ENCODE assay signal across 17 cellular contexts in the genomic region with DNA sequence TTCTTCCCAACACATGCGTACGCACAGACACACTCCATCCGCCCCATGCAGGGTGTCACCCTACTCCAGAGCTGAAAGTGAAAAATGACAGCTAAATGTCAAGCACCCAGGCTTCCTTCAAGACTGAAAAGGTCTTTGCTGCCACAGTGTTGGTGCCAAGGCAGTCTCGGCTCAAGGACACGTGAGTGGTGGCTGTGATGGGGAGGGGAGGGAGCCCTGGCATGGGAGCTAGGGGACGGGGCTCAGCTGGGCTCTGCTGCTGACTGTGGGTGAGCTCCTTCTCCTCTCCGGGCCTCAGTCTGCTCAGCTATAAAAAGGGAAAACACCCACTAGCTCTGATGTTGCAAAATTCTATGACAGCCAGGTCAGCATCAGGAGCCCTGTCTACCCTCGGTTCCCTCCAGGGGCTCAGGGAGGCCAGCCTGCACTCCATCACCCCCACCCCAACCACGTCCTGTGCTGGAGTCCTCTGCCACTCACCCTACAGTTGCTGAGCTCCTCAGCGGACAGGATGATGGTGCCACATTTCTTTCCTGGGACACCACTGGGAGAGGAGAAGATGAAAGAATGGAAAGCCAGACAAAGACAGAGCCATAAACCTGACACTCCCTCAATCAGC. TPM values are rescaled to one million over a fixed set of nuclear protein-coding genes. Genes with fewer than 3 reads are reported as not detected.
DNase-seq lines count a peak whose midpoint lies in the region; FAIRE-seq and TF ChIP-seq lines count a peak whose summit lies in the region.
"Had no signal": no experiment of that assay in that cellular context is flagged by ENCODE, and none has a peak within 500 bp of the region (broad histone marks: within the 10 kb centered on the region; RNA-seq: fewer than 3 reads in every experiment).

No MANE protein-coding gene starts in this region.

- no peak overlapping the region for H2AFZ ChIP-seq in neuronal stem cell (ENCODE audit: low read length)

- no peaks in the 10 kb centered on the region for H3K79me1 ChIP-seq in neuronal stem cell (ENCODE audit: low read depth, low read length)

- WGBS in neuronal stem cell (ENCODE audit: extremely low coverage in 2 of 2, insufficient read length in 2 of 2, insufficient replicate concordance in 1 of 2), 2 donors = no CpG with 5 or more reads among the region's 10 CpGs

- H3K14ac ChIP-seq in neuronal stem cell (ENCODE audit: low read length) = no peak overlapping the region

- no peak overlapping the region for H4K8ac ChIP-seq in neuronal stem cell (ENCODE audit: low read depth, low read length)

- H2BK15ac ChIP-seq in neuronal stem cell (ENCODE audit: low read length) = peak overlapping the region; percentile 52

- H4K91ac ChIP-seq in neuronal stem cell (ENCODE audit: low read depth, low read length, poor library complexity) = no peak overlapping the region

- H3K9ac ChIP-seq in kidney (ENCODE audit: low read length in 2 of 2) (no peak overlapping the region), neuronal stem cell (ENCODE audit: low read depth, low read length, poor library complexity) (no peak overlapping the region)
- H3K9ac ChIP-seq: BLaER1 treated with 17β-estradiol and CSF1 and Interleukin-3, amounts not matched to agents 10 nM and 100 nM had no signal

- H2AK5ac ChIP-seq in neuronal stem cell (ENCODE audit: low read depth, low read length) = peak overlapping the region; percentile 11

- TF ChIP-seq CTCF in kidney (IDR thresholded peaks at IDR 0.05; ENCODE audit: borderline replicate concordance, extremely low read depth, insufficient read depth) = no peak

- H3K27ac ChIP-seq in angular gyrus (ENCODE audit: low read depth, low read length) (peak overlapping the region; percentile 44), kidney (ENCODE audit: low read depth in 2 of 2, low read length in 2 of 2) (no peak overlapping the region), neuronal stem cell (replicated peaks; ENCODE audit: low read length) (no peak overlapping the region)
- H3K27ac ChIP-seq: BLaER1 treated with 17β-estradiol and CSF1 and Interleukin-3, amounts not matched to agents 10 nM and 100 nM had no signal

- no peak overlapping the region for H2BK12ac ChIP-seq in neuronal stem cell (ENCODE audit: low read length)

- no peak overlapping the region for H2BK120ac ChIP-seq in neuronal stem cell (ENCODE audit: low read depth, low read length)

- H3K36me3 ChIP-seq in kidney (ENCODE audit: control insufficient read depth in 1 of 2, insufficient read depth in 2 of 2, low read length in 2 of 2) = no peaks in the 10 kb centered on the region
- H3K36me3 ChIP-seq in neuronal stem cell (replicated peaks in 1 of 2; ENCODE audit: control insufficient read depth in 2 of 2, insufficient read depth in 2 of 2, low read length in 2 of 2) = no peaks in the 10 kb centered on the region
- H3K36me3 ChIP-seq: BLaER1 treated with 17β-estradiol and CSF1 and Interleukin-3, amounts not matched to agents 10 nM and 100 nM had no signal

- no peaks in the 10 kb centered on the region for H3K9me3 ChIP-seq in kidney (ENCODE audit: control insufficient read depth in 1 of 2, low read length in 2 of 2)
- no peaks in the 10 kb centered on the region for H3K9me3 ChIP-seq in neuronal stem cell (replicated peaks in 1 of 2; ENCODE audit: control insufficient read depth in 2 of 2, insufficient read depth in 1 of 2, low read depth in 1 of 2, low read length in 2 of 2)
- H3K9me3 ChIP-seq: BLaER1 treated with 17β-estradiol and CSF1 and Interleukin-3, amounts not matched to agents 10 nM and 100 nM had no signal

- H3K4me1 ChIP-seq in kidney (ENCODE audit: control insufficient read depth in 1 of 2, insufficient read depth in 1 of 2, low read depth in 1 of 2, low read length in 2 of 2) (no peaks in the 10 kb centered on the region), neuronal stem cell (ENCODE audit: control insufficient read depth in 2 of 2, insufficient read depth in 1 of 2, low read depth in 1 of 2, low read length in 2 of 2) (peaks cover 18 to 28% of the 10 kb centered on the region in 2 donors)

- no peak for FAIRE-seq in kidney (lab: Jason Lieb, UNC)
- FAIRE-seq: GM12892 had no signal

- H3K23ac ChIP-seq in neuronal stem cell (ENCODE audit: low read depth, low read length, poor library complexity) = no peak overlapping the region

- H3K18ac ChIP-seq in neuronal stem cell (ENCODE audit: low read length) = peak overlapping the region; percentile 33

- H3K4me3 ChIP-seq in kidney (ENCODE audit: low read length in 2 of 2) (no peak overlapping the region), neuronal stem cell (ENCODE audit: low read length in 2 of 2) (no peak overlapping the region)
- H3K4me3 ChIP-seq: BLaER1 treated with 17β-estradiol and CSF1 and Interleukin-3, amounts not matched to agents 10 nM and 100 nM had no signal

- DNase-seq in SIG-M5 treated with dmso at 0.1 percent for 504 hours (lab: John Stamatoyannopoulos, UW; ENCODE audit: unreplicated experiment) (peak; percentile 3), SIG-M5 (lab: John Stamatoyannopoulos, UW) (no peak), kidney (peak; percentile 41), neuronal stem cell (ENCODE audit: low spot score) (no peak), DMS 273 (lab: John Stamatoyannopoulos, UW; ENCODE audit: unreplicated experiment) (no peak), amygdala (lab: John Stamatoyannopoulos, UW) (no peak), hypothalamus (lab: John Stamatoyannopoulos, UW) (no peak)
- DNase-seq: ACHN; CD4-positive, CD25-positive, alpha-beta regulatory T cell; DMS 273 treated with DMSO at 0.1 percent for 48 hours; GOT3; HCEC 1CT; HFFc6 had no signal

- H3K4me2 ChIP-seq in neuronal stem cell (ENCODE audit: insufficient read depth, low read length, poor library complexity, severe bottlenecking) = no peak overlapping the region
- H3K4me2 ChIP-seq: BLaER1 treated with 17β-estradiol and CSF1 and Interleukin-3, amounts not matched to agents 10 nM and 100 nM had no signal

- H2BK5ac ChIP-seq in neuronal stem cell (ENCODE audit: low read length) = no peak overlapping the region

- H3K4ac ChIP-seq in neuronal stem cell (ENCODE audit: low read length) = no peak overlapping the region

- intact Hi-C loops in kidney (cut with DNase I) = no loop called here

- peaks cover 0 to 13% (median 0%) of the 10 kb centered on the region in 3 experiments for H3K27me3 ChIP-seq in neuronal stem cell (ENCODE audit: control insufficient read depth in 3 of 3, insufficient read depth in 3 of 3, low read depth in 1 of 3, low read length in 3 of 3)

RNA-seq across cellular contexts. Expression of gene CPNE5, which starts 47.6 kb away (rescaled TPM):
- 7.1 TPM for total RNA-seq in kidney
- polyA plus RNA-seq in kidney (ENCODE audit: insufficient read depth, low read depth, low replicate concordance) = 3.7 TPM
- 1.1 TPM for polyA plus RNA-seq in neuronal stem cell (2013, experiment 1 of 2)
- 1.3 TPM for polyA plus RNA-seq in neuronal stem cell (2013, experiment 2 of 2)
- total RNA-seq: A172 had no signal

Comparison
In these comparisons a context has a peak if more than half of its experiments do, and no peak if none do; other contexts are left out.
1. DNase-seq: peak in SIG-M5 treated with dmso at 0.1 percent for 504 hours (single experiment) and kidney (single experiment); none in SIG-M5 (single experiment), neuronal stem cell (single experiment), DMS 273 (single experiment), amygdala (0 of 56) and hypothalamus (0 of 51).